10 cellular contexts compared by ENCODE assay signal in genomic region chr10:63627881-63628296, GRCh38.
DNase-seq lines count a peak whose midpoint lies in the region; ATAC-seq and TF ChIP-seq lines count a peak whose summit lies in the region.
"Had no signal": no experiment of that assay in that cellular context is flagged by ENCODE, and none has a peak within 500 bp of the region (broad histone marks: within the 10 kb centered on the region; RNA-seq: fewer than 3 reads in every experiment).

No MANE protein-coding gene starts in this region.

- no peak overlapping the region for H3K9ac ChIP-seq in SK-N-MC (ENCODE audit: insufficient read length)

- H3K9me3 ChIP-seq in heart left ventricle: no peaks in the 10 kb centered on the region
- H3K9me3 ChIP-seq in SK-N-MC (ENCODE audit: low read depth, low read length): no peaks in the 10 kb centered on the region
- H3K9me3 ChIP-seq in lower lobe of right lung: no peaks in the 10 kb centered on the region

- H3K36me3 ChIP-seq in heart left ventricle (peaks cover 0 to 5% (median under 1%) of the 10 kb centered on the region in 9 donors), SK-N-MC (ENCODE audit: insufficient read depth, low read length) (no peaks in the 10 kb centered on the region), lower lobe of right lung (no peaks in the 10 kb centered on the region), urinary bladder (ENCODE audit: insufficient read depth) (no peaks in the 10 kb centered on the region)

- H3K4me3 ChIP-seq in heart left ventricle (peak overlapping the region in 3 of 12 donors; percentile 66 to 71 (median 70)), SK-N-MC (peak overlapping the region; percentile 81), lower lobe of right lung (no peak overlapping the region), urinary bladder (ENCODE audit: low read depth, low read length) (no peak overlapping the region)

- peaks cover 9 to 41% (median 29%) of the 10 kb centered on the region in 12 donors for H3K4me1 ChIP-seq in heart left ventricle
- peaks cover 40% of the 10 kb centered on the region for H3K4me1 ChIP-seq in lower lobe of right lung
- H3K4me1 ChIP-seq in urinary bladder (ENCODE audit: insufficient read depth): no peaks in the 10 kb centered on the region

- intact Hi-C loops in heart left ventricle (cut with DNase I): loop anchor here (2.0 to 10.0 kb wide), 14 partner anchors 56 to 461 kb away; partner anchors contain the start of genes JMJD1C (in 7 of the 10) and REEP3 (in 6 of the 10)
- intact Hi-C loops in Right ventricle myocardium superior (cut with DNase I): loop anchor here (5.0 kb wide), 1 partner anchor 106 kb away; the partner anchor contains the start of gene REEP3
- intact Hi-C loops in lower lobe of right lung (cut with DNase I): no loop called here

- WGBS in heart left ventricle, 4 donors: 31 to 43% (median 42%) methylated on average over 2 of the region's 2 CpGs
- 36% methylated on average over 2 of the region's 2 CpGs for WGBS in urinary bladder

- H3K27me3 ChIP-seq in heart left ventricle (no peaks in the 10 kb centered on the region), lower lobe of right lung (ENCODE audit: low read depth) (no peaks in the 10 kb centered on the region)

- DNase-seq in heart left ventricle (no peak), Right ventricle myocardium superior (no peak), SK-N-MC (ENCODE audit: low read depth, low spot score) (no peak), lower lobe of right lung (no peak), NCI-H187 treated with DMSO at 0.1 percent for 48 hours (lab: John Stamatoyannopoulos, UW) (no peak), COR-L47 (lab: John Stamatoyannopoulos, UW) (no peak)
- DNase-seq: stimulated activated CD4-positive, alpha-beta T cell treated with anti-CD3 and anti-CD28 coated beads, Interleukin-1b, Interleukin-23, amount 100 ng/mL, for 48 hours had no signal

- TF ChIP-seq CTCF in heart left ventricle (IDR thresholded peaks at IDR 0.05): no peak
- TF ChIP-seq CTCF in lower lobe of right lung (IDR thresholded peaks at IDR 0.05): no peak

- ATAC-seq in heart left ventricle (no peak), Right ventricle myocardium superior (ENCODE audit: poor library complexity) (no peak), lower lobe of right lung (no peak), HG03135 (IDR thresholded peaks at IDR 0.05; ENCODE audit: unreplicated experiment) (no peak)
- ATAC-seq: activated CD8-positive, alpha-beta T cell treated with anti-CD3 and anti-CD28 coated beads for 36 hours had no signal

- TF ChIP-seq POLR2A in heart left ventricle (IDR thresholded peaks at IDR 0.05): no peak

- H3K27ac ChIP-seq in heart left ventricle (peak overlapping the region; percentile 93 to 99 (median 98)), SK-N-MC (peak overlapping the region; percentile 96), lower lobe of right lung (peak overlapping the region; percentile 99), urinary bladder (ENCODE audit: low read depth) (peak overlapping the region; percentile 64)
